In genomic region chr5:76801803-76802195, GRCh38 we compare ENCODE assay signal across 1 cellular context.
TF ChIP-seq lines count a peak whose summit lies in the region.

No MANE protein-coding gene starts in this region.

TF ChIP-seq in GM23338, 12 proteins besides CTCF, POLR2A, EP300 and RAD21 (continued from another document):
- TF ChIP-seq ZNF462 (CRISPR knock-in tag; IDR thresholded peaks at IDR 0.05) (no peak), EZH2 (IDR thresholded peaks at IDR 0.05; ENCODE audit: low read depth, unreplicated experiment) (no peak)
